In the genomic region with DNA sequence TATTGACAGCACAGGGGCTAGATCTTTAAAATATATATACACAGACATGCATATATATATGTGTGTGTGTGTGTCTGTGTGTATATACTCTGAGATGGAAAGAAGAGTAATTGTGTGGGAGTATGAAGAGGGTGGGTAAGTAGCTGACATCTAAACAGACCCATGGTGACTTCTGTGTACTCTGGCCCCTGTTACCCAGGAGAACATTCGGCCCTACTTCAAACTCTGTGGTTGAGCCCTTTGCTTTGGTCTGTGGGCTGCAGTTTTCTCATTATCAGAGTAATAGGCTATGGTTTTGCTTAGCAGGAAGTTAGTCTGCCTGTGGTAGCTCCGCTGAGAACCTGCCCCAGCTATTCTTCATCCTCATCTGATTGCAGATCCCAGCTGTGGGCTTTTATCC, we compare ENCODE assay signal across 8 cellular contexts.
DNase-seq lines count a peak whose midpoint lies in the region; ATAC-seq and TF ChIP-seq lines count a peak whose summit lies in the region.

No MANE protein-coding gene starts in this region.

- peaks cover 63% of the 10 kb centered on the region for H3K4me1 Mint-ChIP-seq in activated T-cell treated with anti-CD3 and anti-CD28 coated beads, Interleukin-2, amount 50 U/mL, for 4 hours (ENCODE audit: low read depth)
- H3K4me1 Mint-ChIP-seq in naive B cell = peaks cover 12 to 24% (median 15%) of the 10 kb centered on the region in 3 donors

- peak; percentile 63 for DNase-seq in GM10266 (ENCODE audit: extremely low spot score)
- peak; percentile 93 for DNase-seq in KBM-7
- no peak for DNase-seq in activated T-cell treated with anti-CD3 and anti-CD28 coated beads, Interleukin-2, amount 50 U/mL, for 4 hours
- no peak for DNase-seq in naive B cell
- DNase-seq in HuH-7 (ENCODE audit: low spot score) = no peak
- DNase-seq in left lobe of liver (ENCODE audit: low spot score) = no peak
- DNase-seq in NCI-H2196 (lab: John Stamatoyannopoulos, UW; ENCODE audit: unreplicated experiment) = no peak

- TF ChIP-seq CTCF in GM10266 (IDR thresholded peaks at IDR 0.05; ENCODE audit: control insufficient read depth, insufficient read depth, low read depth, missing control alignments) = no peak

- peaks cover 19% of the 10 kb centered on the region for H3K36me3 Mint-ChIP-seq in activated T-cell treated with anti-CD3 and anti-CD28 coated beads, Interleukin-2, amount 50 U/mL, for 4 hours (ENCODE audit: insufficient read depth)
- peaks cover 14 to 17% of the 10 kb centered on the region in 2 donors for H3K36me3 Mint-ChIP-seq in naive B cell

- ATAC-seq in GM21447 (IDR thresholded peaks at IDR 0.05; ENCODE audit: unreplicated experiment) (peak; percentile 66), naive B cell (ENCODE audit: low read depth in 2 of 2) (peak; percentile 50 to 67), left lobe of liver (no peak)
- peak; percentile 68 to 81 for ATAC-seq in activated T-cell treated with anti-CD3 and anti-CD28 coated beads, Interleukin-2, amount 50 U/mL, for 4 hours

- in situ Hi-C loops in KBM-7 (cut with MboI; ENCODE audit: low pct_unique_long_range_greater_than_20kb, low sequenced_read_pairs) = no loop called here

- peak overlapping the region in 3 of 6 donors; percentile 2 to 88 (median 62) for H3K27ac Mint-ChIP-seq in naive B cell

- no peaks in the 10 kb centered on the region for H3K27me3 Mint-ChIP-seq in activated T-cell treated with anti-CD3 and anti-CD28 coated beads, Interleukin-2, amount 50 U/mL, for 4 hours (ENCODE audit: low read depth)
- H3K27me3 Mint-ChIP-seq in naive B cell = no peaks in the 10 kb centered on the region

- peaks cover 12% of the 10 kb centered on the region for H3K9me3 Mint-ChIP-seq in activated T-cell treated with anti-CD3 and anti-CD28 coated beads, Interleukin-2, amount 50 U/mL, for 4 hours
- peaks cover 4 to 14% (median 5%) of the 10 kb centered on the region in 7 donors for H3K9me3 Mint-ChIP-seq in naive B cell

- peak overlapping the region; percentile 48 for H3K4me3 Mint-ChIP-seq in activated T-cell treated with anti-CD3 and anti-CD28 coated beads, Interleukin-2, amount 50 U/mL, for 4 hours
- H3K4me3 Mint-ChIP-seq in naive B cell = no peak overlapping the region

Comparison
In these comparisons a context has a peak if more than half of its experiments do, and no peak if none do; other contexts are left out.
1. DNase-seq: peak in GM10266 (single experiment) and KBM-7 (single experiment); none in activated T-cell treated with anti-CD3 and anti-CD28 coated beads, Interleukin-2, amount 50 U/mL, for 4 hours (single experiment), naive B cell (single experiment), HuH-7 (single experiment), left lobe of liver (single experiment) and NCI-H2196 (single experiment).